8 cellular contexts compared by ENCODE assay signal in the genomic region with DNA sequence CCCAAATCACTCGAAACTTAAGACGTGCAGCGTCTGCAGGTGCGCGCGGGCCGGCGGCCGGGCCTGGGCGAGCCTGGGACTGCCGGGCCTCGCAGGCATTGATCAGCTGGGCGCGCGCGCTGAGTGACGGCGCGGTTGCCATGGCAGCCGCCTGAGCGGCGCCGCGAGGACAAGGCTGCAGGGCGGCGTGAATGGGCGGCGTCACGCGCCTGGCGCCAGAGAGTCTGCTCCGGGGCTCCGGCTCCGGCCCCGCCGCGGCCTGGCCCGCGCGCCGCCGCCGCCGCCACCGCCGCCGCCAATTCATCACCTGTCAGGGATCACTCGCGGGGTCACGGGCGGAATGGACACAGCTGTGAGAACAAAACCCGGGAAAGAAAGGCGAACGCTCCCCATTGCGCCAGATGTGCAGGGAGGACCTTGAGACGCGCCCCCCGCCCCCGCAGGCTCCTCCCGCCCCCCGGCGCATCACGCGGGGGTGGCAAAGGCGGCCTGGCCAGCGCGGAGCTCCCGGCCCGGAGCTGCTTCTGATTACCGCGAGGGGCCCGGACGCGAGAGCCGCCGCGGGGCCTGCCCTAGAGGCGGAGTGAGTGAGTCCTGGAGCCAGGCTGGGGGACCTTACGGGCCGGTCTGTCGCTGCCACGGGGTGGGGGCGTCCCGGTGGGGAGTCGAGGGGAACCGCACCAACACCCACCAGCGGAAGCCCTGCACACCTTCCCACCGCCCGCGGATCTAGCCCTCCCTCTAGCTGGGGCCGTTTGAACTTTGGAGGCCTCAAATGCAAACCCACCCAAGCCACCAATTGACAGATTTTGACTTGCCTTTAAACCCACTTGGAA. TPM values are rescaled to one million over a fixed set of nuclear protein-coding genes. Genes with fewer than 3 reads are reported as not detected.
A peak's percentile ranks its signal among the peaks of the same experiment; 100 is the strongest.
DNase-seq lines count a peak whose midpoint lies in the region; ATAC-seq, FAIRE-seq and TF ChIP-seq lines count a peak whose summit lies in the region.

No MANE protein-coding gene starts in this region.

- peak; percentile 77 to 86 (median 82) for DNase-seq in CD4-positive, alpha-beta memory T cell
- DNase-seq in HT1080 (ENCODE audit: low read depth) (peak; percentile 91), NOMO-1 (lab: John Stamatoyannopoulos, UW; ENCODE audit: unreplicated experiment in 2 of 2) (peak; percentile 80 to 95), H1 (ENCODE audit: low read depth in 1 of 2, low spot score in 2 of 2) (peak; percentile 56 to 87), mesendoderm (peak; percentile 97)
- peak; percentile 61 to 62 for DNase-seq in activated CD8-positive, alpha-beta memory T cell treated with anti-CD3 and anti-CD28 coated beads for 4 hours (ENCODE audit: low read depth in 2 of 2)
- peak; percentile 66 for DNase-seq in stimulated activated CD8-positive, alpha-beta memory T cell treated with anti-CD3 and anti-CD28 coated beads, Interleukin-12 subunit alpha, Interleukin-12 subunit beta, amount 100 ng/mL, for 24 hours (ENCODE audit: extremely low read depth)

- H3K4me1 Mint-ChIP-seq in CD4-positive, alpha-beta memory T cell, result peaks cover 27 to 53% (median 32%) of the 10 kb centered on the region in 4 donors

- peaks cover 5 to 23% (median 14%) of the 10 kb centered on the region in 8 donors for H3K9me3 Mint-ChIP-seq in CD4-positive, alpha-beta memory T cell

- H3K14ac ChIP-seq in H1 (ENCODE audit: insufficient read length), result no peak overlapping the region

- peak overlapping the region; percentile 81 to 94 (median 88) for H3K4me3 Mint-ChIP-seq in CD4-positive, alpha-beta memory T cell

- WGBS in H1 (ENCODE audit: extremely low coverage in 1 of 2, insufficient coverage in 1 of 2, insufficient read length in 1 of 2, insufficient replicate concordance in 2 of 2, low coverage in 1 of 2, low lambda C conversion rate in 2 of 2, missing lambda C conversion rate in 1 of 2), 2 experiments, result 2% methylated on average over 32 of the region's 91 CpGs; no CpG with 5 or more reads in 1 of the 2 experiments
- no CpG with 5 or more reads among the region's 91 CpGs for WGBS in mesendoderm (ENCODE audit: extremely low coverage, insufficient coverage, low lambda C conversion rate)

- peak overlapping the region; percentile 49; the same call in 1 of the 2 replicates for H2BK5ac ChIP-seq in H1 (ENCODE audit: low read depth, low read length)
- H2BK5ac ChIP-seq in mesendoderm (ENCODE audit: low read length), result peak overlapping the region; percentile 87

- H3K4me1 ChIP-seq in CD4-positive, alpha-beta memory T cell (ENCODE audit: insufficient read depth, low read length), result peaks cover 36% of the 10 kb centered on the region
- H3K4me1 ChIP-seq in H1 (replicated peaks in 1 of 4; ENCODE audit: control insufficient read depth in 3 of 4, insufficient read depth in 4 of 4, low read length in 3 of 4) (peaks cover 7 to 40% (median 20%) of the 10 kb centered on the region in 4 experiments), mesendoderm (ENCODE audit: control insufficient read depth, low read depth, low read length) (peaks cover 8% of the 10 kb centered on the region)

- H4K8ac ChIP-seq in H1 (ENCODE audit: extremely low read depth, insufficient read depth, low read length) (peak overlapping the region; percentile 95), mesendoderm (ENCODE audit: low read depth, low read length) (peak overlapping the region; percentile 83)

- H3K23ac ChIP-seq in H1 (ENCODE audit: insufficient read length) (no peak overlapping the region), mesendoderm (ENCODE audit: low read length) (no peak overlapping the region)

- peak overlapping the region; percentile 71 for H3K27ac ChIP-seq in CD4-positive, alpha-beta memory T cell (ENCODE audit: low read depth, low read length)
- H3K27ac ChIP-seq in H1 (ENCODE audit: low read depth, low read length) (no peak overlapping the region; the same call in 1 of the 2 replicates), mesendoderm (ENCODE audit: low read depth, low read length) (peak overlapping the region; percentile 89)

- no peak overlapping the region for H3K4ac ChIP-seq in H1 (replicated peaks; ENCODE audit: insufficient read length, low read depth, low read length)
- H3K4ac ChIP-seq in mesendoderm (ENCODE audit: low read depth, low read length), result peak overlapping the region; percentile 93

- H3K79me1 ChIP-seq in H1 (ENCODE audit: low read depth, low read length), result no peaks in the 10 kb centered on the region
- no peaks in the 10 kb centered on the region for H3K79me1 ChIP-seq in mesendoderm (ENCODE audit: low read length)

- intact Hi-C loops in CD4-positive, alpha-beta memory T cell (cut with micrococcal nuclease), result no loop called here

- peaks cover 7 to 30% of the 10 kb centered on the region in 2 donors for H3K36me3 Mint-ChIP-seq in CD4-positive, alpha-beta memory T cell

- no peaks in the 10 kb centered on the region for H3K36me3 ChIP-seq in CD4-positive, alpha-beta memory T cell (ENCODE audit: insufficient read depth, low read length)
- H3K36me3 ChIP-seq in H1 (ENCODE audit: control insufficient read depth in 2 of 4, insufficient read depth in 4 of 4, low read length in 3 of 4) (peaks cover 0 to 7% (median 1%) of the 10 kb centered on the region in 4 experiments; a peak in 3 of 8 replicates), mesendoderm (ENCODE audit: control insufficient read depth, insufficient read depth, low read length) (no peaks in the 10 kb centered on the region)

- H3K79me2 ChIP-seq in H1 (ENCODE audit: control insufficient read depth in 1 of 2, insufficient read depth in 2 of 2, low read length in 2 of 2) (peaks cover 3 to 17% of the 10 kb centered on the region in 2 experiments; a peak in 3 of 4 replicates), mesendoderm (ENCODE audit: control insufficient read depth, insufficient read depth, low read length) (peaks cover 16% of the 10 kb centered on the region)

- no peak overlapping the region for H2BK20ac ChIP-seq in H1 (ENCODE audit: low read length)

- POLR2A ChIA-PET in CD4-positive, alpha-beta memory T cell (lab: Charles Lee; ENCODE audit: partially characterized antibody), result interaction anchor here (0.6 to 5.2 kb wide), 9 partner anchors 104 to 953 kb away, joined by 3 to 101 read pairs (median 6); no protein-coding TSS in a partner anchor
- POLR2A ChIA-PET in H1 (lab: Charles Lee; ENCODE audit: partially characterized antibody), result interaction anchor here (0.8 to 4.1 kb wide), 4 partner anchors 40 to 153 kb away, joined by 3 to 23 read pairs (median 4); no protein-coding TSS in a partner anchor

- H2BK120ac ChIP-seq in H1 (replicated peaks; ENCODE audit: low read depth, low read length) (no peak overlapping the region), mesendoderm (ENCODE audit: low read depth, low read length) (peak overlapping the region; percentile 98)

- peaks cover 5% of the 10 kb centered on the region for H3K27me3 ChIP-seq in CD4-positive, alpha-beta memory T cell (ENCODE audit: insufficient read depth, low read length)
- peaks cover 11 to 55% (median 47%) of the 10 kb centered on the region in 4 experiments for H3K27me3 ChIP-seq in H1 (replicated peaks in 1 of 4; ENCODE audit: control insufficient read depth in 3 of 4, extremely low read depth in 1 of 4, insufficient read depth in 3 of 4, low read length in 3 of 4)
- no peaks in the 10 kb centered on the region for H3K27me3 ChIP-seq in mesendoderm (ENCODE audit: insufficient read depth, low read length, poor library complexity)

- peak; percentile 67 for ATAC-seq in GM21367 (IDR thresholded peaks at IDR 0.05; ENCODE audit: unreplicated experiment)

- TF ChIP-seq CTCF in H1 (IDR thresholded peaks at IDR 0.05; ENCODE audit: control extremely low read depth in 1 of 3, insufficient read depth in 1 of 3, low read depth in 1 of 3, low read length in 3 of 3), result no peak

- peaks cover 44% of the 10 kb centered on the region for H3K23me2 ChIP-seq in H1 (ENCODE audit: low read depth, low read length)

- TF ChIP-seq EP300 in H1 (IDR thresholded peaks at IDR 0.05; ENCODE audit: borderline replicate concordance in 1 of 2, low read depth in 2 of 2, low read length in 2 of 2), result peak; percentile 64 to 85; a peak in 2 of 3 replicates

- H2BK15ac ChIP-seq in H1 (ENCODE audit: low read length) (no peak overlapping the region), mesendoderm (replicated peaks; ENCODE audit: low read depth) (peak overlapping the region; percentile 3)

- H2BK12ac ChIP-seq in H1 (ENCODE audit: low read depth, low read length), result peak overlapping the region; percentile 98; the same call in 1 of the 2 replicates

- H3K56ac ChIP-seq in H1 (replicated peaks; ENCODE audit: insufficient read length, low read depth, low read length) (no peak overlapping the region), mesendoderm (ENCODE audit: low read length) (peak overlapping the region; percentile 95)

- H2AK5ac ChIP-seq in H1 (ENCODE audit: low read depth, low read length) (no peak overlapping the region), mesendoderm (ENCODE audit: low read length) (no peak overlapping the region)

- peaks cover 22 to 24% of the 10 kb centered on the region in 2 donors for H3K27me3 Mint-ChIP-seq in CD4-positive, alpha-beta memory T cell

- TF ChIP-seq RAD21 in H1 (IDR thresholded peaks at IDR 0.05 in 1 of 2, conservative IDR thresholded peaks at IDR 0.05 in 1 of 2; ENCODE audit: low read depth in 2 of 2, low read length in 2 of 2), result peak in 1 of 2 experiments; percentile 7; a peak in 1 of 4 replicates

- peak overlapping the region in 1 of 2 donors; percentile 42 for H3K4me3 ChIP-seq in CD4-positive, alpha-beta memory T cell (ENCODE audit: low read length in 2 of 2)
- H3K4me3 ChIP-seq in H1 (ENCODE audit: extremely low read depth in 1 of 4, insufficient read depth in 2 of 4, low read depth in 3 of 4, low read length in 4 of 4) (peak overlapping the region; percentile 48 to 69 (median 60)), mesendoderm (ENCODE audit: low read length) (peak overlapping the region; percentile 23)

- H3K9ac ChIP-seq in H1 (replicated peaks in 1 of 4; ENCODE audit: extremely low read depth in 1 of 4, low read depth in 3 of 4, low read length in 3 of 4) (peak overlapping the region; percentile 34 to 83 (median 56); a peak in 4 of 7 replicates), mesendoderm (ENCODE audit: low read length) (peak overlapping the region; percentile 84)

- H3K18ac ChIP-seq in H1 (ENCODE audit: extremely low read depth, low read length), result peak overlapping the region; percentile 75
- peak overlapping the region; percentile 98 for H3K18ac ChIP-seq in mesendoderm (ENCODE audit: low read length)

- H4K20me1 ChIP-seq in H1 (replicated peaks in 1 of 2; ENCODE audit: control insufficient read depth in 1 of 2, insufficient read depth in 2 of 2, low read length in 2 of 2), result peaks cover 10 to 11% of the 10 kb centered on the region in 2 experiments

- TF ChIP-seq POLR2A in H1 (IDR thresholded peaks at IDR 0.05; ENCODE audit: control extremely low read depth in 1 of 2, low read depth in 2 of 2, low read length in 2 of 2), result peak in 1 of 2 experiments; percentile 29; a peak in 1 of 3 replicates

- H4K5ac ChIP-seq in H1 (ENCODE audit: insufficient read length, low read depth, low read length) (no peak overlapping the region), mesendoderm (ENCODE audit: low read length) (no peak overlapping the region)

- peak overlapping the region; percentile 93 to 97 for H3K4me2 ChIP-seq in H1 (ENCODE audit: insufficient read depth in 1 of 2, low read depth in 2 of 2, low read length in 2 of 2)
- H3K4me2 ChIP-seq in mesendoderm (ENCODE audit: low read length), result peak overlapping the region; percentile 41

- peak overlapping the region; percentile 74 to 96 (median 92) for H3K27ac Mint-ChIP-seq in CD4-positive, alpha-beta memory T cell

- peak overlapping the region; percentile 40 for H4K91ac ChIP-seq in H1 (replicated peaks; ENCODE audit: insufficient read length, low read length)

- H2AFZ ChIP-seq in H1 (ENCODE audit: low read length), result no peak overlapping the region

- FAIRE-seq in H1 (lab: Jason Lieb, UNC), result no peak

- CTCF ChIA-PET in CD4-positive, alpha-beta memory T cell (lab: Charles Lee; ENCODE audit: partially characterized antibody), result interaction anchor here (1.4 to 5.2 kb wide), 2 partner anchors 366 to 954 kb away, joined by 3 to 40 read pairs; no protein-coding TSS in a partner anchor
- CTCF ChIA-PET in H1 (lab: Charles Lee; ENCODE audit: partially characterized antibody), result interaction anchor here (1.0 to 2.5 kb wide), 4 partner anchors 14 to 393 kb away, joined by 3 to 7 read pairs (median 4); no protein-coding TSS in a partner anchor

- H3K9me3 ChIP-seq in CD4-positive, alpha-beta memory T cell (ENCODE audit: control insufficient read depth in 1 of 2, low read length in 2 of 2), result no peaks in the 10 kb centered on the region
- peaks cover 8 to 9% of the 10 kb centered on the region in 2 experiments for H3K9me3 ChIP-seq in H1 (ENCODE audit: insufficient read depth in 2 of 2, low read depth in 1 of 2, low read length in 1 of 2)

RNA-seq across cellular contexts. Expression of a gene that starts 2.9 kb away (rescaled TPM):
- 10 to 100 TPM; 50.8 to 56.4 TPM for total RNA-seq in CD4-positive, alpha-beta memory T cell
- polyA plus RNA-seq in CD4-positive, alpha-beta memory T cell, result 100 to 1,000 TPM; 138 to 191 TPM
- 9.7 and 21.8 TPM in 2 replicates for total RNA-seq in HT1080 (2014; rRNA removed; shearing (Covaris generic))
- polyA plus RNA-seq in HT1080 (2015; cell fraction: cytosol; rRNA removed), result 13.4 and 27.6 TPM in 2 replicates
- polyA plus RNA-seq in HT1080 (2015; cell fraction: nucleus; rRNA removed), result 10.8 and 25.1 TPM in 2 replicates
- 36.7 and 37.1 TPM in 2 replicates for total RNA-seq in H1 (2021; fragmentation: NEBNext Ultra II Directional; extraction: Animal tissue kit (Norgen Biotek cat#: 25700))
- 163 and 214 TPM in 2 replicates for polyA plus RNA-seq in H1 (2011; rRNA removed)
- 163 TPM for polyA plus RNA-seq in H1 (2011; cell fraction: cytosol; rRNA removed)
- 221 TPM for polyA plus RNA-seq in H1 (2011; cell fraction: nucleus; rRNA removed)
- polyA plus RNA-seq in H1 (2012, experiment 1 of 2), result 58.1 to 89.9 TPM (median 65.4 TPM) in 4 replicates
- 43.9 TPM for polyA plus RNA-seq in H1 (2012, experiment 2 of 2)
- polyA plus RNA-seq in H1 (2013, experiment 1 of 2), result 21.4 TPM
- 22.4 TPM for polyA plus RNA-seq in H1 (2013, experiment 2 of 2)
- 89.2 and 91.6 TPM in 2 replicates for polyA minus RNA-seq in H1 (2011; rRNA and poly(A)+ RNA removed)
- polyA minus RNA-seq in H1 (2011; cell fraction: cytosol; rRNA and poly(A)+ RNA removed), result 52.3 TPM
- 89.9 TPM for polyA minus RNA-seq in H1 (2011; cell fraction: nucleus; rRNA and poly(A)+ RNA removed)
- 96.4 TPM for polyA plus RNA-seq in mesendoderm (2013, experiment 1 of 2)
- polyA plus RNA-seq in mesendoderm (2013, experiment 2 of 2), result 94.7 TPM
